Comparison of ENCODE assay signal across 1 cellular context in genomic region chr13:35848868-35849644, GRCh38.
TF ChIP-seq lines count a peak whose summit lies in the region.

No MANE protein-coding gene starts in this region.

TF ChIP-seq in GM23338, 12 proteins besides CTCF, POLR2A, EP300 and RAD21 (continued from another document):
- TF ChIP-seq ZNF462 (CRISPR knock-in tag; IDR thresholded peaks at IDR 0.05), result no peak
